Comparison of ENCODE assay signal across 23 cellular contexts in genomic region chr19:35460608-35461007, GRCh38. TPM values are rescaled to one million over a fixed set of nuclear protein-coding genes. Genes with fewer than 3 reads are reported as not detected.
A peak's percentile ranks its signal among the peaks of the same experiment; 100 is the strongest.
DNase-seq lines count a peak whose midpoint lies in the region; ATAC-seq and TF ChIP-seq lines count a peak whose summit lies in the region.
"Had no signal": no experiment of that assay in that cellular context is flagged by ENCODE, and none has a peak within 500 bp of the region (broad histone marks: within the 10 kb centered on the region; RNA-seq: fewer than 3 reads in every experiment).

No MANE protein-coding gene starts in this region.

- H3K27ac ChIP-seq in thyroid gland, result no peak overlapping the region
- H3K27ac ChIP-seq: foreskin keratinocyte, GM23248, suprapubic skin had no signal

- no peaks in the 10 kb centered on the region for H3K9me3 ChIP-seq in thyroid gland
- H3K9me3 ChIP-seq: colonic mucosa, mucosa of descending colon, suprapubic skin had no signal

- H3K36me3 Mint-ChIP-seq in effector memory CD8-positive, alpha-beta T cell (ENCODE audit: insufficient read depth), result peaks cover 9% of the 10 kb centered on the region
- no peaks in the 10 kb centered on the region for H3K36me3 Mint-ChIP-seq in activated T-cell treated with anti-CD3 and anti-CD28 coated beads, Interleukin-2, amount 50 U/mL, for 72 hours (ENCODE audit: insufficient read depth in 2 of 2)

- no peaks in the 10 kb centered on the region for H3K27me3 Mint-ChIP-seq in effector memory CD8-positive, alpha-beta T cell
- peaks cover 6% of the 10 kb centered on the region for H3K27me3 Mint-ChIP-seq in activated T-cell treated with anti-CD3 and anti-CD28 coated beads, Interleukin-2, amount 50 U/mL, for 72 hours (ENCODE audit: low read depth)

- WGBS in thyroid gland, 2 donors, result 77 to 79% methylated on average over 10 of the region's 10 CpGs

- no peaks in the 10 kb centered on the region for H3K9me3 Mint-ChIP-seq in effector memory CD8-positive, alpha-beta T cell
- no peaks in the 10 kb centered on the region for H3K9me3 Mint-ChIP-seq in activated T-cell treated with anti-CD3 and anti-CD28 coated beads, Interleukin-2, amount 50 U/mL, for 72 hours

- no peak overlapping the region for H3K4me3 ChIP-seq in thyroid gland (replicated peaks in 1 of 3)
- H3K4me3 ChIP-seq: colonic mucosa, GM23248, mucosa of descending colon, suprapubic skin had no signal

- peaks cover 31 to 38% of the 10 kb centered on the region in 2 donors for H3K4me1 Mint-ChIP-seq in effector memory CD8-positive, alpha-beta T cell (ENCODE audit: low read depth in 2 of 2)
- peaks cover 35% of the 10 kb centered on the region for H3K4me1 Mint-ChIP-seq in activated T-cell treated with anti-CD3 and anti-CD28 coated beads, Interleukin-2, amount 50 U/mL, for 72 hours (ENCODE audit: low read depth)

- peaks cover 21 to 31% of the 10 kb centered on the region in 2 donors for H3K4me1 ChIP-seq in thyroid gland
- H3K4me1 ChIP-seq: colonic mucosa, foreskin keratinocyte had no signal

- DNase-seq in A172 (ENCODE audit: low spot score) (peak; percentile 23), Daoy (ENCODE audit: low read depth) (peak; percentile 32), NOMO-1 treated with DMSO at 0.1 percent for 48 hours (lab: John Stamatoyannopoulos, UW; ENCODE audit: unreplicated experiment) (peak; percentile 26), thyroid gland (no peak)
- DNase-seq in effector memory CD8-positive, alpha-beta T cell, result no peak
- DNase-seq in stimulated activated naive CD4-positive, alpha-beta T cell (lab: John Stamatoyannopoulos, UW), result no peak
- no peak for DNase-seq in activated T-cell treated with anti-CD3 and anti-CD28 coated beads, Interleukin-2, amount 50 U/mL, for 72 hours
- DNase-seq: activated CD8-positive, alpha-beta memory T cell treated with anti-CD3 and anti-CD28 coated beads, Interleukin-2, amount 10 ng/mL, durations not matched to agents 7 days and 5 days; activated naive CD4-positive, alpha-beta T cell; colonic mucosa; foreskin keratinocyte; GM23248; IMR-90; mucosa of descending colon; NCI-H2171; NCI-H82 had no signal

- TF ChIP-seq POLR2A in thyroid gland (IDR thresholded peaks at IDR 0.05), result no peak

- H3K36me3 ChIP-seq in thyroid gland, result no peaks in the 10 kb centered on the region
- H3K36me3 ChIP-seq: colonic mucosa, suprapubic skin had no signal

- no peaks in the 10 kb centered on the region for H3K27me3 ChIP-seq in thyroid gland
- H3K27me3 ChIP-seq: colonic mucosa, suprapubic skin had no signal

- H3K27ac Mint-ChIP-seq in effector memory CD8-positive, alpha-beta T cell, result peak overlapping the region; percentile 40 to 88
- no peak overlapping the region for H3K27ac Mint-ChIP-seq in activated T-cell treated with anti-CD3 and anti-CD28 coated beads, Interleukin-2, amount 50 U/mL, for 72 hours
- H3K27ac Mint-ChIP-seq: activated CD8-positive, alpha-beta memory T cell treated with anti-CD3 and anti-CD28 coated beads, Interleukin-2, amount 10 ng/mL, durations not matched to agents 7 days and 5 days had no signal

- H3K4me3 Mint-ChIP-seq in effector memory CD8-positive, alpha-beta T cell, result peak overlapping the region in 1 of 2 donors; percentile 28
- H3K4me3 Mint-ChIP-seq in activated T-cell treated with anti-CD3 and anti-CD28 coated beads, Interleukin-2, amount 50 U/mL, for 72 hours, result no peak overlapping the region
- H3K4me3 Mint-ChIP-seq: activated CD8-positive, alpha-beta memory T cell treated with anti-CD3 and anti-CD28 coated beads, Interleukin-2, amount 10 ng/mL, durations not matched to agents 7 days and 5 days had no signal

- no peak for TF ChIP-seq CTCF in thyroid gland (IDR thresholded peaks at IDR 0.05)

- ATAC-seq in effector memory CD8-positive, alpha-beta T cell (replicated peaks), result no peak
- no peak for ATAC-seq in GM19455 (IDR thresholded peaks at IDR 0.05; ENCODE audit: unreplicated experiment)
- ATAC-seq in activated T-cell treated with anti-CD3 and anti-CD28 coated beads, Interleukin-2, amount 50 U/mL, for 72 hours (replicated peaks in 1 of 2), result no peak
- ATAC-seq: activated CD8-positive, alpha-beta memory T cell treated with anti-CD3 and anti-CD28 coated beads, Interleukin-2, amount 10 ng/mL, durations not matched to agents 7 days and 5 days; foreskin keratinocyte; mucosa of descending colon; sciatic nerve had no signal

- intact Hi-C loops in thyroid gland (cut with DNase I), result no loop called here

RNA-seq across cellular contexts. Expression of gene FFAR2, which starts 12.6 kb away (rescaled TPM):
- not detected in 2 replicates for total RNA-seq in A172 (2014; rRNA removed; shearing (Covaris generic))
- not detected in 2 replicates for total RNA-seq in Daoy (2014; rRNA removed; shearing (Covaris generic))
- under 1 TPM in 1 of 4 donors, not detected in 3; 0.27 TPM for total RNA-seq in thyroid gland
- total RNA-seq in activated T-cell treated with anti-CD3 and anti-CD28 coated beads, Interleukin-2, amount 50 U/mL, for 72 hours, result not detected
- total RNA-seq: activated CD8-positive, alpha-beta memory T cell treated with anti-CD3 and anti-CD28 coated beads, Interleukin-2, amount 10 ng/mL, durations not matched to agents 7 days and 5 days; astrocyte; foreskin keratinocyte; GM23248; IMR-90; left lobe of liver; osteocyte; RPMI7951 had no signal

RNA-seq across cellular contexts. Expression of gene KRTDAP, which starts 29.7 kb away (rescaled TPM):
- not detected in 2 replicates for total RNA-seq in A172 (2014; rRNA removed; shearing (Covaris generic))
- not detected in 2 replicates for total RNA-seq in Daoy (2014; rRNA removed; shearing (Covaris generic))
- 1 to 10 TPM in 1 of 4 donors, not detected in 3; 2.7 TPM for total RNA-seq in thyroid gland
- not detected for total RNA-seq in activated T-cell treated with anti-CD3 and anti-CD28 coated beads, Interleukin-2, amount 50 U/mL, for 72 hours
- total RNA-seq: activated CD8-positive, alpha-beta memory T cell treated with anti-CD3 and anti-CD28 coated beads, Interleukin-2, amount 10 ng/mL, durations not matched to agents 7 days and 5 days; astrocyte; colonic mucosa; GM23248; IMR-90; left lobe of liver; mucosa of descending colon; osteocyte; RPMI7951; sciatic nerve had no signal

RNA-seq across cellular contexts. Expression of gene DMKN, which starts 52.8 kb away (rescaled TPM):
- total RNA-seq in A172 (2014; rRNA removed; shearing (Covaris generic)), result 4.0 and 4.4 TPM in 2 replicates
- total RNA-seq in Daoy (2014; rRNA removed; shearing (Covaris generic)), result 38.1 and 54.3 TPM in 2 replicates
- total RNA-seq in thyroid gland, result 100 to 1,000 TPM; 164 to 348 (median 213) TPM
- total RNA-seq in activated T-cell treated with anti-CD3 and anti-CD28 coated beads, Interleukin-2, amount 50 U/mL, for 72 hours, result 1 to 10 TPM; 3.7 to 7.5 TPM
- total RNA-seq: activated CD8-positive, alpha-beta memory T cell treated with anti-CD3 and anti-CD28 coated beads, Interleukin-2, amount 10 ng/mL, durations not matched to agents 7 days and 5 days; osteocyte; RPMI7951 had no signal

Comparison
In these comparisons a context has a peak if more than half of its experiments do, and no peak if none do; other contexts are left out.
1. DNase-seq: peak in A172 (single experiment), Daoy (single experiment) and NOMO-1 treated with DMSO at 0.1 percent for 48 hours (single experiment); none in effector memory CD8-positive, alpha-beta T cell (0 of 3), thyroid gland (0 of 2), stimulated activated naive CD4-positive, alpha-beta T cell (0 of 6) and activated T-cell treated with anti-CD3 and anti-CD28 coated beads, Interleukin-2, amount 50 U/mL, for 72 hours (0 of 2).